Comparison of ENCODE assay signal across 18 cellular contexts in the genomic region with DNA sequence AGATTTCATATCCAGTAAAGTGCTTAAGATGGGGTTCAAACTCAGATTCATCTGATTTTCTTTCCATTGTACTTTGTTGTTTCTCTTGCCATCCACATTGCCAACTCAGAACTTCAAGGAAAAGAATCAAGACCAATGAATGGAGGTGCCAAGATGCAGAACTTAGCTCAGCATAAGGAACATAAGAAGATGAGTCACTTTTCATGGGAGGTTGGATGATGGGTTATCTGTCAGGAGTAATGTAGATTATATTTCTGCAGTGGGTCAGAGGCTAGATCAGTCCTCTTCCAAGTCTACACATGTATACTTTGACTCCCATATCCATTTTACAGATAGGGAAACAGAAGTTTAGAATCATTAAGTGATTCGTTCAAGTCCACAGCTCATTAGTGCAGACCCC.
"Had no signal": no experiment of that assay in that cellular context is flagged by ENCODE, and none has a peak within 500 bp of the region (broad histone marks: within the 10 kb centered on the region; RNA-seq: fewer than 3 reads in every experiment).

No MANE protein-coding gene starts in this region.

- H3K4me3 ChIP-seq: breast epithelium, esophagus muscularis mucosa, sigmoid colon, tibial artery had no signal

- H3K9me3 ChIP-seq: breast epithelium, esophagus muscularis mucosa, sigmoid colon, tibial artery had no signal

- H3K27me3 ChIP-seq: breast epithelium, esophagus muscularis mucosa, sigmoid colon, tibial artery had no signal

- DNase-seq: activated CD4-positive, alpha-beta T cell treated with anti-CD3 and anti-CD28 coated beads, Interleukin-2, amount 10 ng/mL, durations not matched to agents 24 days and 14 days; activated CD8-positive, alpha-beta memory T cell treated with anti-CD3 and anti-CD28 coated beads, Interleukin-2, amount 50 U/mL, for 4 hours; activated naive CD4-positive, alpha-beta T cell treated with anti-CD3 and anti-CD28 coated beads for 36 hours; activated T-cell treated with anti-CD3 and anti-CD28 coated beads, Interleukin-2, amount 50 U/mL, for 4 hours; anterior cingulate cortex; cerebellar nuclear complex; cortex of kidney; effector CD4-positive, alpha-beta T cell; mesendoderm; nucleus accumbens; posterior cingulate gyrus; sigmoid colon; stimulated activated naive CD4-positive, alpha-beta T cell; tibial artery had no signal

- H3K27ac ChIP-seq: esophagus muscularis mucosa, tibial artery had no signal

- ATAC-seq: activated T-cell treated with anti-CD3 and anti-CD28 coated beads, Interleukin-2, amount 50 U/mL, for 4 hours; natural killer cell treated with Interleukin-12 subunit alpha and Interleukin-12 subunit beta and Interleukin-15 and Interleukin-18, amount 100 ng/mL, for 72 hours; WTC11 had no signal

- H3K36me3 ChIP-seq: breast epithelium, esophagus muscularis mucosa, sigmoid colon, tibial artery had no signal
